In the genomic region with DNA sequence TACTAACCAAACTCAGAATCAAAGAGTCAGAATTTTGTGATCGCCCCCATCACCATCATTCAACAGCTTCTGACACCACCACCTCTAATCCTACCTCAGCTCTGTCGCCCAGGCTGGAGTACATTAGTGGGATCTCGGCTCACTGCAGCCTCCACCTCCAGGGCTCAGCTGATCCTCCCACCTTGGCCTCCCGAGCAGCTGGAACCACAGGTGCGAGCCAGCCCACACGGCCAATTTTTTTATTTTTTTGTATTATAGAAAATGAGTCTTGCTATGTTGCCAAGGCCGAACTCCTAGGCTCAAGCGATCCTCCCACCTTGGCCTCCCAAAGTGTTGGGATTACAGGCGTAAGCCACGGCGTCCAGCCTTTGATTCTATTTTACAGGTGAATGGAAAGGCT, we compare ENCODE assay signal across 8 cellular contexts.
A peak's percentile ranks its signal among the peaks of the same experiment; 100 is the strongest.
DNase-seq lines count a peak whose midpoint lies in the region; ATAC-seq and TF ChIP-seq lines count a peak whose summit lies in the region.
"Had no signal": no experiment of that assay in that cellular context is flagged by ENCODE, and none has a peak within 500 bp of the region (broad histone marks: within the 10 kb centered on the region; RNA-seq: fewer than 3 reads in every experiment).

No MANE protein-coding gene starts in this region.

- no peak for TF ChIP-seq POLR2A in suprapubic skin (IDR thresholded peaks at IDR 0.05)

- TF ChIP-seq CTCF in HL-60 (IDR thresholded peaks at IDR 0.05; ENCODE audit: insufficient read depth, low read length) (no peak), cardiac fibroblast (IDR thresholded peaks at IDR 0.05; ENCODE audit: low read depth, low read length) (no peak), lower lobe of right lung (IDR thresholded peaks at IDR 0.05) (no peak), suprapubic skin (IDR thresholded peaks at IDR 0.05) (no peak), omental fat pad (IDR thresholded peaks at IDR 0.05) (no peak)

- H3K9me3 ChIP-seq in lower lobe of right lung (no peaks in the 10 kb centered on the region), suprapubic skin (no peaks in the 10 kb centered on the region)

- peak; percentile 8 to 11 for ATAC-seq in lower lobe of right lung
- no peak for ATAC-seq in omental fat pad (ENCODE audit: low FRiP score)
- ATAC-seq in HG02571 (IDR thresholded peaks at IDR 0.05; ENCODE audit: unreplicated experiment): no peak
- no peak for ATAC-seq in GM18861 (IDR thresholded peaks at IDR 0.05; ENCODE audit: unreplicated experiment)

- WGBS in suprapubic skin: 73% methylated on average over 11 of the region's 11 CpGs

- H3K27ac ChIP-seq in HL-60 (replicated peaks) (0 out of 2 replicates have a peak overlapping the region, but pooled peaks have one; percentile 18), lower lobe of right lung (peak overlapping the region; percentile 9), suprapubic skin (no peak overlapping the region)

- H3K4me1 ChIP-seq in lower lobe of right lung (peaks cover 17% of the 10 kb centered on the region), suprapubic skin (peaks cover 14% of the 10 kb centered on the region)

- no peak for DNase-seq in HL-60 (ENCODE audit: low read depth in 1 of 2, low spot score in 1 of 2)
- DNase-seq in cardiac fibroblast (ENCODE audit: low read depth in 2 of 2): no peak
- DNase-seq in lower lobe of right lung: no peak
- no peak for DNase-seq in suprapubic skin (ENCODE audit: low spot score in 2 of 2)
- DNase-seq in omental fat pad (ENCODE audit: low spot score): no peak
- DNase-seq: stimulated activated naive CD4-positive, alpha-beta T cell had no signal

- no peak for TF ChIP-seq EP300 in suprapubic skin (IDR thresholded peaks at IDR 0.05)

- H3K4me3 ChIP-seq in HL-60 (replicated peaks; ENCODE audit: insufficient read depth, low read length): peak overlapping the region; percentile 36
- peak overlapping the region; percentile 39 to 50 for H3K4me3 ChIP-seq in cardiac fibroblast (replicated peaks in 1 of 2; ENCODE audit: low read depth in 2 of 2, low read length in 2 of 2)
- peak overlapping the region; percentile 55 for H3K4me3 ChIP-seq in lower lobe of right lung
- peak overlapping the region; percentile 57 for H3K4me3 ChIP-seq in suprapubic skin

- no peaks in the 10 kb centered on the region for H3K27me3 ChIP-seq in HL-60 (ENCODE audit: insufficient read depth, poor library complexity, severe bottlenecking)
- H3K27me3 ChIP-seq in lower lobe of right lung (ENCODE audit: low read depth): no peaks in the 10 kb centered on the region
- H3K27me3 ChIP-seq in suprapubic skin: no peaks in the 10 kb centered on the region

- intact Hi-C loops in lower lobe of right lung (cut with DNase I): no loop called here

- H3K36me3 ChIP-seq in lower lobe of right lung (no peaks in the 10 kb centered on the region), suprapubic skin (no peaks in the 10 kb centered on the region)

Comparison
In these comparisons a context has a peak if more than half of its experiments do, and no peak if none do; other contexts are left out.
1. ATAC-seq: peak in lower lobe of right lung (2 of 2); none in omental fat pad (single experiment), HG02571 (single experiment) and GM18861 (single experiment).
2. Peak in every context shown above with its lines, with median percentiles within 50 percentile points of each other: H3K4me3 ChIP-seq.